1 cellular context compared by ENCODE assay signal in genomic region chr9:121029469-121029868, GRCh38.
A peak's percentile ranks its signal among the peaks of the same experiment; 100 is the strongest.
TF ChIP-seq lines count a peak whose summit lies in the region.

No MANE protein-coding gene starts in this region.

TF ChIP-seq in HepG2, 621 proteins besides CTCF, POLR2A, EP300 and RAD21 (continued from another document and continues in another):
- TF ChIP-seq PATZ1 (CRISPR knock-in tag; IDR thresholded peaks at IDR 0.05) (peak; percentile 65), KLF13 (CRISPR knock-in tag; IDR thresholded peaks at IDR 0.05) (no peak), ZNF326 (CRISPR knock-in tag; IDR thresholded peaks at IDR 0.05; ENCODE audit: borderline replicate concordance) (no peak), ZSCAN29 (CRISPR knock-in tag; conservative IDR thresholded peaks at IDR 0.05) (no peak), STAT5B (CRISPR knock-in tag; IDR thresholded peaks at IDR 0.05) (no peak), ZNF30 (CRISPR knock-in tag; IDR thresholded peaks at IDR 0.05) (no peak), TBX3 (IDR thresholded peaks at IDR 0.05; ENCODE audit: borderline replicate concordance) (no peak), NR2F1 (CRISPR knock-in tag; IDR thresholded peaks at IDR 0.05) (no peak), HNF4G (IDR thresholded peaks at IDR 0.05; ENCODE audit: borderline replicate concordance, low read depth, low read length) (no peak), HNF4G (CRISPR knock-in tag; IDR thresholded peaks at IDR 0.05; ENCODE audit: borderline replicate concordance, low read depth) (no peak), ZNF143 (CRISPR knock-in tag; IDR thresholded peaks at IDR 0.05) (no peak), SOX5 (CRISPR knock-in tag; IDR thresholded peaks at IDR 0.05; ENCODE audit: borderline replicate concordance) (peak; percentile 12; the same call in 1 of the 2 replicates), GATAD1 (CRISPR knock-in tag; IDR thresholded peaks at IDR 0.05) (no peak), GABPA (IDR thresholded peaks at IDR 0.05; ENCODE audit: low read depth, low read length) (no peak), GABPA (CRISPR knock-in tag; IDR thresholded peaks at IDR 0.05; ENCODE audit: low read depth) (0 out of 2 replicates have a peak, but pooled peaks have one; percentile 15), SOX6 (IDR thresholded peaks at IDR 0.05) (no peak), SOX6 (CRISPR knock-in tag; IDR thresholded peaks at IDR 0.05) (peak; percentile 64; the same call in 1 of the 2 replicates), ZNF703 (CRISPR knock-in tag; IDR thresholded peaks at IDR 0.05; ENCODE audit: borderline replicate concordance) (no peak), CENPT (CRISPR knock-in tag; IDR thresholded peaks at IDR 0.05; ENCODE audit: low read depth) (no peak), SAP130 (CRISPR knock-in tag; IDR thresholded peaks at IDR 0.05; ENCODE audit: low read depth) (peak; percentile 21; the same call in 1 of the 2 replicates), ZNF44 (CRISPR knock-in tag; IDR thresholded peaks at IDR 0.05) (no peak), ZMYM2 (CRISPR knock-in tag; IDR thresholded peaks at IDR 0.05) (0 out of 2 replicates have a peak, but pooled peaks have one; percentile 19), ZNF883 (CRISPR knock-in tag; IDR thresholded peaks at IDR 0.05; ENCODE audit: not compliant biosample characterization) (no peak), ZNF430 (CRISPR knock-in tag; IDR thresholded peaks at IDR 0.05) (no peak), EHMT2 (IDR thresholded peaks at IDR 0.05; ENCODE audit: borderline replicate concordance, low read depth, low read length) (no peak), HOXD1 (CRISPR knock-in tag; IDR thresholded peaks at IDR 0.05) (no peak), NFKB2 (CRISPR knock-in tag; IDR thresholded peaks at IDR 0.05; ENCODE audit: borderline replicate concordance) (no peak), EEA1 (CRISPR knock-in tag; IDR thresholded peaks at IDR 0.05; ENCODE audit: borderline replicate concordance) (no peak), GATAD2A (CRISPR knock-in tag; IDR thresholded peaks at IDR 0.05) (no peak), TGIF2 (CRISPR knock-in tag; IDR thresholded peaks at IDR 0.05) (no peak), SNAPC4 (CRISPR knock-in tag; IDR thresholded peaks at IDR 0.05) (no peak), ZFP36L2 (CRISPR knock-in tag; IDR thresholded peaks at IDR 0.05) (no peak), ZNF33B (CRISPR knock-in tag; IDR thresholded peaks at IDR 0.05) (no peak), SUZ12 (IDR thresholded peaks at IDR 0.05; ENCODE audit: low read depth, low read length) (no peak), PRPF4 (IDR thresholded peaks at IDR 0.05; ENCODE audit: low read depth, low read length, poor library complexity, severe bottlenecking) (no peak), FOXA3 (CRISPR knock-in tag; IDR thresholded peaks at IDR 0.05) (no peak), ZMYM4 (CRISPR knock-in tag; IDR thresholded peaks at IDR 0.05) (peak; percentile 58; the same call in 1 of the 2 replicates), ZNF709 (CRISPR knock-in tag; IDR thresholded peaks at IDR 0.05) (no peak), NCOR1 (IDR thresholded peaks at IDR 0.05; ENCODE audit: borderline replicate concordance, low read length) (no peak), ZNF331 (CRISPR knock-in tag; IDR thresholded peaks at IDR 0.05) (no peak), ZNF788 (CRISPR knock-in tag; IDR thresholded peaks at IDR 0.05; ENCODE audit: borderline replicate concordance) (no peak), HOXA7 (CRISPR knock-in tag; IDR thresholded peaks at IDR 0.05) (no peak), HMGA1 (CRISPR knock-in tag; conservative IDR thresholded peaks at IDR 0.05) (no peak), CREBL2 (CRISPR knock-in tag; IDR thresholded peaks at IDR 0.05; ENCODE audit: borderline replicate concordance) (no peak), ZMYM3 (CRISPR knock-in tag; IDR thresholded peaks at IDR 0.05) (0 out of 2 replicates have a peak, but pooled peaks have one; percentile 22), BHLHE40 (IDR thresholded peaks at IDR 0.05; ENCODE audit: low read length) (no peak), ZNF644 (CRISPR knock-in tag; IDR thresholded peaks at IDR 0.05; ENCODE audit: low read depth) (0 out of 2 replicates have a peak, but pooled peaks have one; percentile 21), HNF4A (CRISPR knock-in tag; IDR thresholded peaks at IDR 0.05) (peak; percentile 75), HMG20A (CRISPR knock-in tag; IDR thresholded peaks at IDR 0.05; ENCODE audit: borderline replicate concordance) (no peak), SP5 (CRISPR knock-in tag; IDR thresholded peaks at IDR 0.05; ENCODE audit: borderline replicate concordance, low read depth) (no peak), ZNF761 (CRISPR knock-in tag; conservative IDR thresholded peaks at IDR 0.05) (no peak), RNF2 (conservative IDR thresholded peaks at IDR 0.05; ENCODE audit: low read depth) (no peak), ZNF138 (CRISPR knock-in tag; IDR thresholded peaks at IDR 0.05; ENCODE audit: low read depth) (no peak)
- TF ChIP-seq, protein P1, sequence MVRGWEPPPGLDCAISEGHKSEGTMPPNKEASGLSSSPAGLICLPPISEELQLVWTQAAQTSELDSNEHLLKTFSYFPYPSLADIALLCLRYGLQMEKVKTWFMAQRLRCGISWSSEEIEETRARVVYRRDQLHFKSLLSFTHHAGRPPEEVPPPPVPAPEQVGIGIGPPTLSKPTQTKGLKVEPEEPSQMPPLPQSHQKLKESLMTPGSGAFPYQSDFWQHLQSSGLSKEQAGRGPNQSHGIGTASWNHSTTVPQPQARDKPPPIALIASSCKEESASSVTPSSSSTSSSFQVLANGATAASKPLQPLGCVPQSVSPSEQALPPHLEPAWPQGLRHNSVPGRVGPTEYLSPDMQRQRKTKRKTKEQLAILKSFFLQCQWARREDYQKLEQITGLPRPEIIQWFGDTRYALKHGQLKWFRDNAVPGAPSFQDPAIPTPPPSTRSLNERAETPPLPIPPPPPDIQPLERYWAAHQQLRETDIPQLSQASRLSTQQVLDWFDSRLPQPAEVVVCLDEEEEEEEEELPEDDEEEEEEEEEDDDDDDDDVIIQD (CRISPR knock-in tag; IDR thresholded peaks at IDR 0.05; ENCODE audit: low read depth): peak; percentile 54; the same call in 1 of the 2 replicates
- TF ChIP-seq, protein P2, sequence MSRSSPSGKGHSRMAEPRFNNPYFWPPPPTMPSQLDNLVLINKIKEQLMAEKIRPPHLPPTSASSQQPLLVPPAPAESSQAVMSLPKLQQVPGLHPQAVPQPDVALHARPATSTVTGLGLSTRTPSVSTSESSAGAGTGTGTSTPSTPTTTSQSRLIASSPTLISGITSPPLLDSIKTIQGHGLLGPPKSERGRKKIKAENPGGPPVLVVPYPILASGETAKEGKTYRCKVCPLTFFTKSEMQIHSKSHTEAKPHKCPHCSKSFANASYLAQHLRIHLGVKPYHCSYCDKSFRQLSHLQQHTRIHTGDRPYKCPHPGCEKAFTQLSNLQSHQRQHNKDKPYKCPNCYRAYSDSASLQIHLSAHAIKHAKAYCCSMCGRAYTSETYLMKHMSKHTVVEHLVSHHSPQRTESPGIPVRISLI (CRISPR knock-in tag; IDR thresholded peaks at IDR 0.05; ENCODE audit: borderline replicate concordance): no peak
- TF ChIP-seq, protein P3, sequence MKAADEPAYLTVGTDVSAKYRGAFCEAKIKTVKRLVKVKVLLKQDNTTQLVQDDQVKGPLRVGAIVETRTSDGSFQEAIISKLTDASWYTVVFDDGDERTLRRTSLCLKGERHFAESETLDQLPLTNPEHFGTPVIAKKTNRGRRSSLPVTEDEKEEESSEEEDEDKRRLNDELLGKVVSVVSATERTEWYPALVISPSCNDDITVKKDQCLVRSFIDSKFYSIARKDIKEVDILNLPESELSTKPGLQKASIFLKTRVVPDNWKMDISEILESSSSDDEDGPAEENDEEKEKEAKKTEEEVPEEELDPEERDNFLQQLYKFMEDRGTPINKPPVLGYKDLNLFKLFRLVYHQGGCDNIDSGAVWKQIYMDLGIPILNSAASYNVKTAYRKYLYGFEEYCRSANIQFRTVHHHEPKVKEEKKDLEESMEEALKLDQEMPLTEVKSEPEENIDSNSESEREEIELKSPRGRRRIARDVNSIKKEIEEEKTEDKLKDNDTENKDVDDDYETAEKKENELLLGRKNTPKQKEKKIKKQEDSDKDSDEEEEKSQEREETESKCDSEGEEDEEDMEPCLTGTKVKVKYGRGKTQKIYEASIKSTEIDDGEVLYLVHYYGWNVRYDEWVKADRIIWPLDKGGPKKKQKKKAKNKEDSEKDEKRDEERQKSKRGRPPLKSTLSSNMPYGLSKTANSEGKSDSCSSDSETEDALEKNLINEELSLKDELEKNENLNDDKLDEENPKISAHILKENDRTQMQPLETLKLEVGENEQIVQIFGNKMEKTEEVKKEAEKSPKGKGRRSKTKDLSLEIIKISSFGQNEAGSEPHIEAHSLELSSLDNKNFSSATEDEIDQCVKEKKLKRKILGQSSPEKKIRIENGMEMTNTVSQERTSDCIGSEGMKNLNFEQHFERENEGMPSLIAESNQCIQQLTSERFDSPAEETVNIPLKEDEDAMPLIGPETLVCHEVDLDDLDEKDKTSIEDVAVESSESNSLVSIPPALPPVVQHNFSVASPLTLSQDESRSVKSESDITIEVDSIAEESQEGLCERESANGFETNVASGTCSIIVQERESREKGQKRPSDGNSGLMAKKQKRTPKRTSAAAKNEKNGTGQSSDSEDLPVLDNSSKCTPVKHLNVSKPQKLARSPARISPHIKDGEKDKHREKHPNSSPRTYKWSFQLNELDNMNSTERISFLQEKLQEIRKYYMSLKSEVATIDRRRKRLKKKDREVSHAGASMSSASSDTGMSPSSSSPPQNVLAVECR (CRISPR knock-in tag; IDR thresholded peaks at IDR 0.05; ENCODE audit: borderline replicate concordance): no peak
- TF ChIP-seq, protein P4, sequence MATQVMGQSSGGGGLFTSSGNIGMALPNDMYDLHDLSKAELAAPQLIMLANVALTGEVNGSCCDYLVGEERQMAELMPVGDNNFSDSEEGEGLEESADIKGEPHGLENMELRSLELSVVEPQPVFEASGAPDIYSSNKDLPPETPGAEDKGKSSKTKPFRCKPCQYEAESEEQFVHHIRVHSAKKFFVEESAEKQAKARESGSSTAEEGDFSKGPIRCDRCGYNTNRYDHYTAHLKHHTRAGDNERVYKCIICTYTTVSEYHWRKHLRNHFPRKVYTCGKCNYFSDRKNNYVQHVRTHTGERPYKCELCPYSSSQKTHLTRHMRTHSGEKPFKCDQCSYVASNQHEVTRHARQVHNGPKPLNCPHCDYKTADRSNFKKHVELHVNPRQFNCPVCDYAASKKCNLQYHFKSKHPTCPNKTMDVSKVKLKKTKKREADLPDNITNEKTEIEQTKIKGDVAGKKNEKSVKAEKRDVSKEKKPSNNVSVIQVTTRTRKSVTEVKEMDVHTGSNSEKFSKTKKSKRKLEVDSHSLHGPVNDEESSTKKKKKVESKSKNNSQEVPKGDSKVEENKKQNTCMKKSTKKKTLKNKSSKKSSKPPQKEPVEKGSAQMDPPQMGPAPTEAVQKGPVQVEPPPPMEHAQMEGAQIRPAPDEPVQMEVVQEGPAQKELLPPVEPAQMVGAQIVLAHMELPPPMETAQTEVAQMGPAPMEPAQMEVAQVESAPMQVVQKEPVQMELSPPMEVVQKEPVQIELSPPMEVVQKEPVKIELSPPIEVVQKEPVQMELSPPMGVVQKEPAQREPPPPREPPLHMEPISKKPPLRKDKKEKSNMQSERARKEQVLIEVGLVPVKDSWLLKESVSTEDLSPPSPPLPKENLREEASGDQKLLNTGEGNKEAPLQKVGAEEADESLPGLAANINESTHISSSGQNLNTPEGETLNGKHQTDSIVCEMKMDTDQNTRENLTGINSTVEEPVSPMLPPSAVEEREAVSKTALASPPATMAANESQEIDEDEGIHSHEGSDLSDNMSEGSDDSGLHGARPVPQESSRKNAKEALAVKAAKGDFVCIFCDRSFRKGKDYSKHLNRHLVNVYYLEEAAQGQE (IDR thresholded peaks at IDR 0.05; ENCODE audit: borderline replicate concordance in 1 of 2, low read depth in 1 of 2, low read length in 2 of 2): no peak
